Comparison of ENCODE assay signal across 18 cellular contexts in the genomic region with DNA sequence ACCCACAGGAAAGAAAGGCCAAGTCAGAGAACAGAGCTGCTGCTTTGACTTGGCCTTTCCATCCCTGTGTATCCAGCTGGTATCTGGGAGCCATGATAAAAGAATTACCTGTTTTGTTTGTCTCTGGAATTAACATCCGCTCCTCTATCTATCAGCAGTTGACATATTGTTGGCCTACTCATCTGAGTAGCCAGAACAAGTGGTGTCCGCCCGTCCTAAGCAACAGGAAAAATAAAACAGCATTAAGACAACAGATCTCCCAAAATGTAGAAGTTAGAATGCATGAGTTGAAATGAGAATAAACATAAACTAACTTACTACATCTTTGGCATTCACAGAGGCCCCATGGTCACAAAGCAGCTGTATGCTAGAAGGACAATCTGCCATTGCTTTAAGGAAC.
DNase-seq lines count a peak whose midpoint lies in the region; ATAC-seq, FAIRE-seq and TF ChIP-seq lines count a peak whose summit lies in the region.
"Had no signal": no experiment of that assay in that cellular context is flagged by ENCODE, and none has a peak within 500 bp of the region (broad histone marks: within the 10 kb centered on the region; RNA-seq: fewer than 3 reads in every experiment).

No MANE protein-coding gene starts in this region.

- CTCF ChIA-PET in Panc1 (lab: Charles Lee), result no interaction called here

- intact Hi-C loops in Panc1 (cut with micrococcal nuclease; ENCODE audit: unreplicated experiment), result no loop called here
- intact Hi-C loops in psoas muscle (cut with DNase I), result no loop called here

- H3K36me3 ChIP-seq in Panc1 (ENCODE audit: control insufficient read depth, insufficient read depth, low read length), result peaks cover 47% of the 10 kb centered on the region
- H3K36me3 ChIP-seq in keratinocyte (ENCODE audit: control insufficient read depth in 2 of 2, extremely low read depth in 1 of 2, insufficient read depth in 2 of 2, low read length in 2 of 2), result peaks cover 0 to 2% of the 10 kb centered on the region in 2 experiments
- peaks cover 0 to 87% of the 10 kb centered on the region in 2 donors for H3K36me3 ChIP-seq in psoas muscle (ENCODE audit: insufficient read depth in 1 of 2, low read depth in 1 of 2)

- FAIRE-seq in HTR-8/SVneo (lab: Jason Lieb, UNC) (peak; percentile 73), keratinocyte (lab: Jason Lieb, UNC) (peak; percentile 36)
- FAIRE-seq: D721Med, GM12892 had no signal

- TF ChIP-seq CTCF in Panc1 (IDR thresholded peaks at IDR 0.05), result no peak
- TF ChIP-seq CTCF in keratinocyte (optimal IDR thresholded peaks at IDR 0.05 in 1 of 3, IDR thresholded peaks at IDR 0.05 in 1 of 3, conservative IDR thresholded peaks at IDR 0.05 in 1 of 3; ENCODE audit: extremely low read depth in 1 of 3, insufficient read depth in 2 of 3, low read length in 3 of 3), result no peak
- TF ChIP-seq CTCF in psoas muscle (IDR thresholded peaks at IDR 0.05), result no peak

- H3K4me3 ChIP-seq in Panc1 (ENCODE audit: low read depth in 2 of 2, low read length in 2 of 2), result no peak overlapping the region
- H3K4me3 ChIP-seq in keratinocyte (ENCODE audit: control insufficient read depth in 2 of 3, extremely low read depth in 1 of 3, insufficient read depth in 2 of 3, low read depth in 1 of 3, low read length in 3 of 3), result no peak overlapping the region
- H3K4me3 ChIP-seq in psoas muscle, result no peak overlapping the region

- no peaks in the 10 kb centered on the region for H3K9me1 ChIP-seq in keratinocyte (ENCODE audit: control insufficient read depth, extremely low read depth, insufficient read depth, low read length)

- H3K4me1 ChIP-seq in Panc1 (ENCODE audit: control insufficient read depth, insufficient read depth, low read length) (peaks cover 22% of the 10 kb centered on the region; the same call in 1 of the 2 replicates), keratinocyte (ENCODE audit: control insufficient read depth, extremely low read depth, insufficient read depth, low read length) (no peaks in the 10 kb centered on the region), psoas muscle (peaks cover 16% of the 10 kb centered on the region)

- H3K27ac ChIP-seq in Panc1 (ENCODE audit: low read length) (0 out of 2 replicates have a peak overlapping the region, but pooled peaks have one; percentile 8), keratinocyte (ENCODE audit: control insufficient read depth, insufficient read depth, low read length) (no peak overlapping the region), psoas muscle (peak overlapping the region; percentile 47)
- H3K27ac ChIP-seq: HL-60 had no signal

- H3K9me3 ChIP-seq in Panc1 (ENCODE audit: control insufficient read depth, insufficient read depth, low read depth, low read length), result no peaks in the 10 kb centered on the region
- H3K9me3 ChIP-seq in keratinocyte (ENCODE audit: control insufficient read depth, low read depth, low read length), result no peaks in the 10 kb centered on the region
- H3K9me3 ChIP-seq in psoas muscle, result no peaks in the 10 kb centered on the region

- no peaks in the 10 kb centered on the region for H3K79me2 ChIP-seq in keratinocyte (ENCODE audit: control insufficient read depth, insufficient read depth, low read length)

- no peak overlapping the region for H2AFZ ChIP-seq in keratinocyte (ENCODE audit: control insufficient read depth, low read length)

- BruUV-seq in Panc1 (replicated peaks; lab: Mats Ljungman, UMichigan), result no TSS peak

- no peak overlapping the region for H3K4me2 ChIP-seq in keratinocyte (ENCODE audit: control insufficient read depth, extremely low read depth, insufficient read depth, low read depth, low read length)

- H4K20me1 ChIP-seq in keratinocyte (ENCODE audit: control insufficient read depth, extremely low read depth, insufficient read depth, low read length), result no peaks in the 10 kb centered on the region

- WGBS in psoas muscle, 3 donors, result 38 to 50% (median 42%) methylated on average over 3 of the region's 3 CpGs

- DNase-seq in HTR-8/SVneo (ENCODE audit: insufficient read length, low spot score) (no peak), Panc1 (ENCODE audit: low read depth, low spot score) (no peak), keratinocyte (ENCODE audit: low read depth, low spot score) (no peak), psoas muscle (no peak), NCI-H1092 (lab: John Stamatoyannopoulos, UW) (no peak), GM03348 (ENCODE audit: low spot score) (no peak)
- DNase-seq: CD8-positive, alpha-beta T cell; COR-L47; DMS153; DMS79 treated with DMSO at 0.1 percent for 48 hours; EL; GOT3; H9 had no signal

- in situ Hi-C loops in Panc1 (cut with HindIII; ENCODE audit: low pct_unique_long_range_greater_than_20kb, low sequenced_read_pairs), result no loop called here

- dilution Hi-C loops in keratinocyte (cut with MboI; ENCODE audit: extremely low pct_ligation_motif_present, low sequenced_read_pairs), result no loop called here

- POLR2A ChIA-PET in Panc1 (lab: Charles Lee), result no interaction called here

- H3K9ac ChIP-seq in keratinocyte (ENCODE audit: control insufficient read depth, extremely low read depth, insufficient read depth, low read length), result no peak overlapping the region

- ATAC-seq in Panc1 (no peak), psoas muscle (peak; percentile 44 to 68 (median 62)), HG03469 (IDR thresholded peaks at IDR 0.05; ENCODE audit: unreplicated experiment) (no peak), HG03175 (IDR thresholded peaks at IDR 0.05; ENCODE audit: unreplicated experiment) (no peak)
- ATAC-seq: CD8-positive, alpha-beta T cell had no signal

- H3K27me3 ChIP-seq in Panc1 (ENCODE audit: control insufficient read depth, insufficient read depth, low read length) (no peaks in the 10 kb centered on the region), keratinocyte (ENCODE audit: control insufficient read depth, extremely low read depth, insufficient read depth, low read length) (no peaks in the 10 kb centered on the region), psoas muscle (ENCODE audit: insufficient read depth in 3 of 3, low read length in 2 of 3) (no peaks in the 10 kb centered on the region)

Comparison
In these comparisons a context has a peak if more than half of its experiments do, and no peak if none do; other contexts are left out.
1. ATAC-seq: peak in psoas muscle (4 of 4); none in Panc1 (single experiment), HG03469 (single experiment) and HG03175 (single experiment).